ENCODE assay signal across 26 cellular contexts in genomic region chr12:50333441-50333840, GRCh38. TPM values are rescaled to one million over a fixed set of nuclear protein-coding genes. Genes with fewer than 3 reads are reported as not detected.
DNase-seq lines count a peak whose midpoint lies in the region; ATAC-seq and TF ChIP-seq lines count a peak whose summit lies in the region.
"Had no signal": no experiment of that assay in that cellular context is flagged by ENCODE, and none has a peak within 500 bp of the region (broad histone marks: within the 10 kb centered on the region; RNA-seq: fewer than 3 reads in every experiment).

No MANE protein-coding gene starts in this region.

- TF ChIP-seq CTCF in HFFc6 (IDR thresholded peaks at IDR 0.05), result no peak
- no peak for TF ChIP-seq CTCF in endodermal cell (conservative IDR thresholded peaks at IDR 0.05)
- no peak for TF ChIP-seq CTCF in right atrium auricular region (IDR thresholded peaks at IDR 0.05)

- H3K27ac Mint-ChIP-seq in HFFc6 (no peak overlapping the region; the same call in 1 of the 2 replicates), endodermal cell (no peak overlapping the region)
- H3K27ac Mint-ChIP-seq: CD4-positive, CD25-positive, alpha-beta regulatory T cell had no signal

- H3K9ac ChIP-seq in endodermal cell (ENCODE audit: extremely low read depth, low read length, poor library complexity, severe bottlenecking), result no peak overlapping the region
- H3K9ac ChIP-seq: BLaER1, SK-N-SH had no signal

- ATAC-seq in HG03108 (IDR thresholded peaks at IDR 0.05; ENCODE audit: unreplicated experiment) (no peak), GM21717 (IDR thresholded peaks at IDR 0.05; ENCODE audit: unreplicated experiment) (no peak)
- ATAC-seq: GM12878, HepG2, K562, PC-3 had no signal

- 91 to 96% methylated on average over 3 to 4 of the region's 4 CpGs for WGBS in endodermal cell (ENCODE audit: insufficient coverage in 1 of 2, insufficient read length in 1 of 2), 2 experiments

- H3K4me3 ChIP-seq in endodermal cell (ENCODE audit: low read length) (no peak overlapping the region), right atrium auricular region (no peak overlapping the region)
- H3K4me3 ChIP-seq: BLaER1, GM12878, K562 had no signal

- no peaks in the 10 kb centered on the region for H3K9me3 ChIP-seq in endodermal cell (ENCODE audit: control insufficient read depth, low read length)
- no peaks in the 10 kb centered on the region for H3K9me3 ChIP-seq in right atrium auricular region
- H3K9me3 ChIP-seq: BLaER1, SK-N-SH had no signal

- H3K9me3 Mint-ChIP-seq in HFFc6 (no peaks in the 10 kb centered on the region), endodermal cell (no peaks in the 10 kb centered on the region)
- H3K9me3 Mint-ChIP-seq: CD4-positive, CD25-positive, alpha-beta regulatory T cell had no signal

- no peaks in the 10 kb centered on the region for H3K27me3 ChIP-seq in endodermal cell (ENCODE audit: control insufficient read depth, insufficient read depth, low read length, poor library complexity, severe bottlenecking)
- H3K27me3 ChIP-seq in right atrium auricular region, result no peaks in the 10 kb centered on the region
- H3K27me3 ChIP-seq: BLaER1 had no signal

- H3K4me1 ChIP-seq in endodermal cell (ENCODE audit: control insufficient read depth, insufficient read depth, low read length), result no peaks in the 10 kb centered on the region
- no peaks in the 10 kb centered on the region for H3K4me1 ChIP-seq in right atrium auricular region
- H3K4me1 ChIP-seq: BLaER1 had no signal

- H3K27ac ChIP-seq in endodermal cell (ENCODE audit: low read depth, low read length) (no peak overlapping the region), right atrium auricular region (no peak overlapping the region)
- H3K27ac ChIP-seq: BLaER1 had no signal

- no peaks in the 10 kb centered on the region; the same call in 1 of the 2 replicates for H3K27me3 Mint-ChIP-seq in HFFc6 (ENCODE audit: insufficient read depth)
- no peaks in the 10 kb centered on the region for H3K27me3 Mint-ChIP-seq in endodermal cell (ENCODE audit: insufficient read depth)
- H3K27me3 Mint-ChIP-seq: CD4-positive, CD25-positive, alpha-beta regulatory T cell had no signal

- H3K36me3 Mint-ChIP-seq in HFFc6 (ENCODE audit: low read depth), result no peaks in the 10 kb centered on the region
- H3K36me3 Mint-ChIP-seq in endodermal cell (ENCODE audit: low read depth), result no peaks in the 10 kb centered on the region
- H3K36me3 Mint-ChIP-seq: CD4-positive, CD25-positive, alpha-beta regulatory T cell had no signal

- H3K4me3 Mint-ChIP-seq in HFFc6, result no peak overlapping the region
- no peak overlapping the region for H3K4me3 Mint-ChIP-seq in endodermal cell
- H3K4me3 Mint-ChIP-seq: CD4-positive, CD25-positive, alpha-beta regulatory T cell had no signal

- H3K36me3 ChIP-seq in endodermal cell (ENCODE audit: control insufficient read depth, insufficient read depth, low read length), result no peaks in the 10 kb centered on the region
- H3K36me3 ChIP-seq in right atrium auricular region, result no peaks in the 10 kb centered on the region
- H3K36me3 ChIP-seq: BLaER1 had no signal

- H3K4me1 Mint-ChIP-seq in HFFc6 (ENCODE audit: low read depth) (peaks cover 23% of the 10 kb centered on the region), endodermal cell (no peaks in the 10 kb centered on the region)
- H3K4me1 Mint-ChIP-seq: CD4-positive, CD25-positive, alpha-beta regulatory T cell had no signal

- DNase-seq in EH (ENCODE audit: low read depth) (peak; percentile 51), HFFc6 (peak; percentile 5), endodermal cell (peak; percentile 26), hypothalamus (lab: John Stamatoyannopoulos, UW) (no peak), right atrium auricular region (ENCODE audit: low spot score) (no peak)
- DNase-seq: CD4-positive, CD25-positive, alpha-beta regulatory T cell; HCEC 1CT; Kasumi-1; MV-4-11; NCI-H1105 treated with DMSO at 0.1 percent for 48 hours; NCI-H146; NCI-H1930; NCI-H2107; NCI-H446 treated with DMSO at 0.1 percent for 48 hours; NCI-H526; NCI-H82; NK-92 treated with Interleukin-12 subunit alpha and Interleukin-12 subunit beta, amount 100 ng/mL, for 24 hours; PC-3; SK-N-SH; SW 1271 had no signal

RNA-seq across cellular contexts. Expression of gene LIMA1, which starts 50.1 kb away (rescaled TPM):
- 100 to 1,000 TPM; 259 to 335 (median 298) TPM for total RNA-seq in HFFc6 (2021; fragmentation: NEBNext Ultra II Directional; extraction: Animal tissue kit (Norgen Biotek cat#: 25700))
- total RNA-seq in endodermal cell, result 10 to 100 TPM; 20.1 to 26.0 TPM
- 28.6 TPM for polyA plus RNA-seq in endodermal cell (2013, experiment 1 of 2)
- polyA plus RNA-seq in endodermal cell (2013, experiment 2 of 2), result 26.3 TPM
- 10 to 100 TPM; 20.7 to 28.3 TPM for total RNA-seq in right atrium auricular region

Comparison
In these comparisons a context has a peak if more than half of its experiments do, and no peak if none do; other contexts are left out.
1. DNase-seq: peak in EH (single experiment), HFFc6 (single experiment) and endodermal cell (single experiment); none in hypothalamus (0 of 51) and right atrium auricular region (single experiment).
2. RNA of gene LIMA1, which starts 50.1 kb away (total RNA-seq): 259 to 335 TPM in HFFc6; 20.7 to 28.3 TPM in right atrium auricular region and 20.1 to 26.0 TPM in endodermal cell; every median in the first group is over 4 times any median in the second.